In the genomic region with DNA sequence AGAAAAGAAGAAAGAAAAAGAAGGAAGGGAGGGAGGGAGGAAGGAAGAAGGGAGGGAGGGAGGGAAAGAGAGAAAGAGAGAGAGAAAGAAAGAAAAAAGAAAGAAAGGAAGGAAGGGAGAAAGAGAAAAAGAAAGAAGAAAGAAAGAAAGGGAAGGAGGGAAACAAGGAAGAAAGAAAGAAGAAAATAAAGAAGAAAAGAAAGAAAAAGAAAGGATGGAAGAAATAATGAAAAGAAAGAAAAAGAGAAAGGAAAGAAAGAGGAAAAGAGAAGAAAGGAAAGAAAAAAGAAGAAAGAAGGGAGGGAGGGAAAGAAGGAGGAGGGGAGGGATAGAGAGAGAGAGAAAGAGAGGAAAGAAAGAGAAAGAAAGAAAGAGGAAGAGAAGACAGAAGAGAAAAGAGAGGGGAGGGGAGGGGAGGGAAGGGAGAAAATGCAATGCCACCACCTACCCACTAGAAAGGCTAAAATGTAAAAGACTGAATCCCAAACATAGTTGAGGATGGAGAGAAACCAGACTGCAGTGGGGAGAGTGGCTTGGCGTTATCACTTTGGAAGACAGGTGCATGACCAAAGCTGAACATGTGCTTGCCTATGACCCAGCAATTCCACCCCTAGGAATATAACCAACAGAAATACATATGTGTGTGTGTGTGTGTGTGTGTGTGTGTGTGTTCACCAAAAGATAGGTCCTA, we compare ENCODE assay signal across 11 cellular contexts.
"Had no signal": no experiment of that assay in that cellular context is flagged by ENCODE, and none has a peak within 500 bp of the region (broad histone marks: within the 10 kb centered on the region; RNA-seq: fewer than 3 reads in every experiment).

No MANE protein-coding gene starts in this region.

- H3K36me3 Mint-ChIP-seq: T-cell, type B pancreatic cell had no signal

- H3K4me3 Mint-ChIP-seq: activated CD8-positive, alpha-beta T cell treated with anti-CD3 and anti-CD28 coated beads, Interleukin-2, amount 10 ng/mL, durations not matched to agents 7 days and 5 days; T-cell; type B pancreatic cell had no signal

- H3K27ac ChIP-seq: ascending aorta, left ventricle myocardium inferior, parathyroid adenoma had no signal

- DNase-seq: activated CD4-positive, alpha-beta T cell treated with anti-CD3 and anti-CD28 coated beads for 48 hours; activated CD8-positive, alpha-beta T cell treated with anti-CD3 and anti-CD28 coated beads, Interleukin-2, amount 10 ng/mL, durations not matched to agents 7 days and 5 days; foreskin melanocyte; left ventricle myocardium inferior; mesenchymal stem cell; right cardiac atrium; stimulated activated naive CD4-positive, alpha-beta T cell; T-cell had no signal

- H3K4me1 ChIP-seq: parathyroid adenoma had no signal

- H3K36me3 ChIP-seq: ascending aorta, left ventricle myocardium inferior had no signal

- H3K9me3 ChIP-seq: ascending aorta, left ventricle myocardium inferior had no signal

- ATAC-seq: activated CD8-positive, alpha-beta T cell treated with anti-CD3 and anti-CD28 coated beads, Interleukin-2, amount 10 ng/mL, durations not matched to agents 7 days and 5 days; right cardiac atrium; T-cell had no signal

- H3K9me3 Mint-ChIP-seq: T-cell, type B pancreatic cell had no signal

- H3K4me3 ChIP-seq: ascending aorta, left ventricle myocardium inferior had no signal

- H3K27ac Mint-ChIP-seq: activated CD8-positive, alpha-beta T cell treated with anti-CD3 and anti-CD28 coated beads, Interleukin-2, amount 10 ng/mL, durations not matched to agents 7 days and 5 days; type B pancreatic cell had no signal

- H3K27me3 Mint-ChIP-seq: T-cell, type B pancreatic cell had no signal
